ENCODE assay signal across 23 cellular contexts in genomic region chr2:6524678-6525367, GRCh38.
DNase-seq lines count a peak whose midpoint lies in the region; ATAC-seq and TF ChIP-seq lines count a peak whose summit lies in the region.
"Had no signal": no experiment of that assay in that cellular context is flagged by ENCODE, and none has a peak within 500 bp of the region (broad histone marks: within the 10 kb centered on the region; RNA-seq: fewer than 3 reads in every experiment).

No MANE protein-coding gene starts in this region.

- no peak overlapping the region for H3K9ac ChIP-seq in adipocyte (ENCODE audit: low read length)
- H3K9ac ChIP-seq in mesenchymal stem cell (ENCODE audit: low read length), result no peak overlapping the region
- H3K9ac ChIP-seq: neural progenitor cell had no signal

- H3K27me3 ChIP-seq in adipocyte (replicated peaks; ENCODE audit: control insufficient read depth, insufficient read depth, low read length) (peaks cover 9% of the 10 kb centered on the region), mesenchymal stem cell (ENCODE audit: control insufficient read depth in 1 of 2, insufficient read depth in 1 of 2, low read length in 2 of 2) (no peaks in the 10 kb centered on the region)
- no peaks in the 10 kb centered on the region for H3K27me3 ChIP-seq in CD4-positive, alpha-beta T cell (ENCODE audit: control insufficient read depth, insufficient read depth, low read length)
- H3K27me3 ChIP-seq: neural progenitor cell, Peyer's patch, transverse colon had no signal

- no peak overlapping the region for H3K4me3 Mint-ChIP-seq in CD4-positive, alpha-beta T cell
- H3K4me3 Mint-ChIP-seq: CD4-positive, CD25-positive, alpha-beta regulatory T cell; neural progenitor cell had no signal

- no peak overlapping the region for H2BK5ac ChIP-seq in mesenchymal stem cell (ENCODE audit: low read depth, low read length, poor library complexity, severe bottlenecking)

- H3K4me1 Mint-ChIP-seq in CD4-positive, alpha-beta T cell (ENCODE audit: low read depth), result no peaks in the 10 kb centered on the region
- H3K4me1 Mint-ChIP-seq: CD4-positive, CD25-positive, alpha-beta regulatory T cell had no signal

- WGBS in mesenchymal stem cell, result 26% methylated on average over 9 of the region's 13 CpGs

- no peak overlapping the region for H3K27ac Mint-ChIP-seq in CD4-positive, alpha-beta T cell
- H3K27ac Mint-ChIP-seq: CD4-positive, CD25-positive, alpha-beta regulatory T cell; neural progenitor cell had no signal

- no peaks in the 10 kb centered on the region for H3K9me3 ChIP-seq in adipocyte (ENCODE audit: control insufficient read depth, low read length)
- H3K9me3 ChIP-seq in mesenchymal stem cell (ENCODE audit: control insufficient read depth, low read length), result no peaks in the 10 kb centered on the region
- H3K9me3 ChIP-seq in CD4-positive, alpha-beta T cell (ENCODE audit: control insufficient read depth, low read length), result no peaks in the 10 kb centered on the region
- H3K9me3 ChIP-seq: A549, HAP-1, Peyer's patch, transverse colon had no signal

- H3K27ac ChIP-seq in mesenchymal stem cell (ENCODE audit: low read length, poor library complexity, severe bottlenecking), result no peak overlapping the region
- no peak overlapping the region for H3K27ac ChIP-seq in CD4-positive, alpha-beta T cell (ENCODE audit: low read depth, low read length)
- H3K27ac ChIP-seq: A549, epithelial cell of prostate, neural progenitor cell, Peyer's patch, transverse colon had no signal

- H2BK120ac ChIP-seq in mesenchymal stem cell (ENCODE audit: low read depth, low read length), result no peak overlapping the region

- CTCF ChIA-PET in CD4-positive, alpha-beta T cell (lab: Charles Lee), result no interaction called here

- no peak overlapping the region for H3K23ac ChIP-seq in mesenchymal stem cell (ENCODE audit: low read length in 2 of 2)

- no peak overlapping the region for H4K8ac ChIP-seq in mesenchymal stem cell (ENCODE audit: low read length)

- no peak for ATAC-seq in CD4-positive, alpha-beta T cell (ENCODE audit: poor library complexity)
- ATAC-seq: A549 had no signal

- no peak overlapping the region for H2AFZ ChIP-seq in mesenchymal stem cell (ENCODE audit: low read depth, low read length)
- H2AFZ ChIP-seq: neural progenitor cell had no signal

- H2BK15ac ChIP-seq in mesenchymal stem cell (ENCODE audit: low read depth, poor library complexity, severe bottlenecking), result no peak overlapping the region

- no peak overlapping the region for H2AK5ac ChIP-seq in mesenchymal stem cell (ENCODE audit: low read length, severe bottlenecking)

- no peaks in the 10 kb centered on the region for H3K36me3 Mint-ChIP-seq in CD4-positive, alpha-beta T cell (ENCODE audit: low read depth)
- H3K36me3 Mint-ChIP-seq: CD4-positive, CD25-positive, alpha-beta regulatory T cell had no signal

- H3K4me1 ChIP-seq in adipocyte (ENCODE audit: control insufficient read depth, insufficient read depth, low read length) (no peaks in the 10 kb centered on the region), mesenchymal stem cell (ENCODE audit: control insufficient read depth, insufficient read depth, low read depth, low read length) (peaks cover 4% of the 10 kb centered on the region)
- H3K4me1 ChIP-seq: A549, HAP-1, Peyer's patch, transverse colon had no signal

- TF ChIP-seq CTCF in CD4-positive, alpha-beta T cell (IDR thresholded peaks at IDR 0.05), result no peak

- H3K27me3 Mint-ChIP-seq in CD4-positive, alpha-beta T cell, result peaks cover 5% of the 10 kb centered on the region
- H3K27me3 Mint-ChIP-seq: CD4-positive, CD25-positive, alpha-beta regulatory T cell had no signal

- POLR2A ChIA-PET in CD4-positive, alpha-beta T cell (lab: Charles Lee), result no interaction called here

- H3K14ac ChIP-seq in mesenchymal stem cell (ENCODE audit: low read length in 2 of 2), result no peak overlapping the region

- no peak overlapping the region for H3K4ac ChIP-seq in mesenchymal stem cell (ENCODE audit: low read depth in 1 of 2, low read length in 2 of 2)

- peak; percentile 33 for DNase-seq in NCI-H748 (lab: John Stamatoyannopoulos, UW; ENCODE audit: unreplicated experiment)
- no peak for DNase-seq in NCI-H748 treated with DMSO at 0.1 percent for 48 hours (lab: John Stamatoyannopoulos, UW)
- peak; percentile 38 for DNase-seq in adipocyte (ENCODE audit: low read depth)
- DNase-seq in mesenchymal stem cell, result peak; percentile 37
- DNase-seq in hypothalamus (lab: John Stamatoyannopoulos, UW), result no peak
- DNase-seq in CD4-positive, alpha-beta T cell, result no peak
- DNase-seq in NCI-H510A treated with DMSO at 0.1 percent for 48 hours (lab: John Stamatoyannopoulos, UW), result no peak
- DNase-seq in inferior parietal cortex (ENCODE audit: extremely low spot score), result no peak
- DNase-seq: activated CD4-positive, alpha-beta T cell treated with anti-CD3 and anti-CD28 coated beads, Interleukin-2, amount 50 U/mL, for 48 hours; activated naive CD4-positive, alpha-beta T cell treated with anti-CD3 and anti-CD28 coated beads, Interleukin-2, amount 50 U/mL, for 16 hours; activated T-cell treated with anti-CD3 and anti-CD28 coated beads, Interleukin-2, amount 50 U/mL, for 1 hour; CD4-positive, CD25-positive, alpha-beta regulatory T cell; cortex of kidney; DMS79 treated with DMSO at 0.1 percent for 48 hours; NCI-H1436 treated with DMSO at 0.1 percent for 48 hours; NCI-H526; Peyer's patch; stimulated activated naive CD4-positive, alpha-beta T cell treated with Interleukin-2 at 50 U/mL for 16 hours; transverse colon had no signal

- H4K91ac ChIP-seq in mesenchymal stem cell (ENCODE audit: low read length), result no peak overlapping the region

- no peaks in the 10 kb centered on the region for H3K36me3 ChIP-seq in adipocyte (ENCODE audit: control insufficient read depth, insufficient read depth, low read length, severe bottlenecking)
- H3K36me3 ChIP-seq in mesenchymal stem cell (ENCODE audit: control insufficient read depth in 1 of 2, insufficient read depth in 2 of 2, low read depth in 1 of 2, low read length in 2 of 2), result no peaks in the 10 kb centered on the region
- H3K36me3 ChIP-seq: HAP-1, neural progenitor cell, Peyer's patch, transverse colon had no signal

- H3K9me3 Mint-ChIP-seq in CD4-positive, alpha-beta T cell, result no peaks in the 10 kb centered on the region

- peak overlapping the region; percentile 23 for H3K4me2 ChIP-seq in mesenchymal stem cell (ENCODE audit: low read length, poor library complexity, severe bottlenecking)
- H3K4me2 ChIP-seq: A549 had no signal

- H3K18ac ChIP-seq in mesenchymal stem cell (ENCODE audit: low read depth in 1 of 2, low read length in 2 of 2), result no peak overlapping the region

- H3K4me3 ChIP-seq in adipocyte (ENCODE audit: low read length), result no peak overlapping the region
- H3K4me3 ChIP-seq in mesenchymal stem cell (ENCODE audit: insufficient read depth in 1 of 2, low read depth in 1 of 2, low read length in 2 of 2), result no peak overlapping the region
- H3K4me3 ChIP-seq: A549, HAP-1, neural progenitor cell, Peyer's patch, transverse colon had no signal

- intact Hi-C loops in CD4-positive, alpha-beta T cell (cut with DNase I, micrococcal nuclease), result no loop called here

- H2BK12ac ChIP-seq in mesenchymal stem cell (ENCODE audit: low read length in 2 of 2), result no peak overlapping the region

- no peaks in the 10 kb centered on the region for H3K79me1 ChIP-seq in mesenchymal stem cell (replicated peaks; ENCODE audit: low read length, poor library complexity, severe bottlenecking)

Comparison
In these comparisons a context has a peak if more than half of its experiments do, and no peak if none do; other contexts are left out.
1. DNase-seq: peak in NCI-H748 (single experiment), adipocyte (single experiment) and mesenchymal stem cell (single experiment); none in NCI-H748 treated with DMSO at 0.1 percent for 48 hours (single experiment), hypothalamus (0 of 51), CD4-positive, alpha-beta T cell (0 of 10), NCI-H510A treated with DMSO at 0.1 percent for 48 hours (single experiment) and inferior parietal cortex (single experiment).